ENCODE assay signal across 3 cellular contexts in the genomic region with DNA sequence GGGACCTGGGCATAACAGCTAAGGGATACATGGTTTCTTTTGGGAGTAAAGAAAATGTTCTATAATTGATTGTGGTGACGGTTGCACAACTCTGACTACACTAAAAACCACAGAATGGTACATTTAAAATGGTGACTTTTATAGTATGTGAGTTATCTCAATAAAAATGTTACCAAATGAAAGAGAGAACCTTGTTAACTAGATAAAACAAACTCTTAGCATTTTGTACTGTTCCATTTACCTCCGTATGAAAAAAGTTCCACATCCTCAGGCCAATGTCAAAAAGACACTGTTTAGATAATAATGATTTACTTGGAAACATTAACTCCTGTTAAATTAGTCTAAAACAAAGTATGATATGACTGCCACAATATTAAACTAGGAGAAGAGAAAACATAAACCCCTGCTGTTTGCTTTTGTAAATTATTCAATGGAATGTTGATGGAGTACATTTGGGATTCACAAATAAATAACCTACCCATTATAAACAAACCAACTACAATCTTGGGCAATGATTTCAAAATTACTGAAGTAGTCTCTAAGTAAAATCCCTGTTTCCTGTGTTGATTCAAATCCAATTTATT.
TF ChIP-seq lines count a peak whose summit lies in the region.

No MANE protein-coding gene starts in this region.

TF ChIP-seq in IMR-90, 13 proteins besides CTCF, POLR2A, EP300 and RAD21:
- TF ChIP-seq CEBPB (IDR thresholded peaks at IDR 0.05; ENCODE audit: low read depth, low read length): peak; percentile 91
- TF ChIP-seq BHLHE40 (IDR thresholded peaks at IDR 0.05; ENCODE audit: low read depth, low read length): no peak
- no peak for TF ChIP-seq NFE2L2 (IDR thresholded peaks at IDR 0.05; ENCODE audit: low read depth, low read length)

TF ChIP-seq in GM23338, 12 proteins besides CTCF, POLR2A, EP300 and RAD21:
- TF ChIP-seq EZH2 (IDR thresholded peaks at IDR 0.05; ENCODE audit: low read depth, unreplicated experiment): no peak
- no peak for TF ChIP-seq CREB1 (CRISPR knock-in tag; IDR thresholded peaks at IDR 0.05; ENCODE audit: low read depth)
- TF ChIP-seq, protein P1, sequence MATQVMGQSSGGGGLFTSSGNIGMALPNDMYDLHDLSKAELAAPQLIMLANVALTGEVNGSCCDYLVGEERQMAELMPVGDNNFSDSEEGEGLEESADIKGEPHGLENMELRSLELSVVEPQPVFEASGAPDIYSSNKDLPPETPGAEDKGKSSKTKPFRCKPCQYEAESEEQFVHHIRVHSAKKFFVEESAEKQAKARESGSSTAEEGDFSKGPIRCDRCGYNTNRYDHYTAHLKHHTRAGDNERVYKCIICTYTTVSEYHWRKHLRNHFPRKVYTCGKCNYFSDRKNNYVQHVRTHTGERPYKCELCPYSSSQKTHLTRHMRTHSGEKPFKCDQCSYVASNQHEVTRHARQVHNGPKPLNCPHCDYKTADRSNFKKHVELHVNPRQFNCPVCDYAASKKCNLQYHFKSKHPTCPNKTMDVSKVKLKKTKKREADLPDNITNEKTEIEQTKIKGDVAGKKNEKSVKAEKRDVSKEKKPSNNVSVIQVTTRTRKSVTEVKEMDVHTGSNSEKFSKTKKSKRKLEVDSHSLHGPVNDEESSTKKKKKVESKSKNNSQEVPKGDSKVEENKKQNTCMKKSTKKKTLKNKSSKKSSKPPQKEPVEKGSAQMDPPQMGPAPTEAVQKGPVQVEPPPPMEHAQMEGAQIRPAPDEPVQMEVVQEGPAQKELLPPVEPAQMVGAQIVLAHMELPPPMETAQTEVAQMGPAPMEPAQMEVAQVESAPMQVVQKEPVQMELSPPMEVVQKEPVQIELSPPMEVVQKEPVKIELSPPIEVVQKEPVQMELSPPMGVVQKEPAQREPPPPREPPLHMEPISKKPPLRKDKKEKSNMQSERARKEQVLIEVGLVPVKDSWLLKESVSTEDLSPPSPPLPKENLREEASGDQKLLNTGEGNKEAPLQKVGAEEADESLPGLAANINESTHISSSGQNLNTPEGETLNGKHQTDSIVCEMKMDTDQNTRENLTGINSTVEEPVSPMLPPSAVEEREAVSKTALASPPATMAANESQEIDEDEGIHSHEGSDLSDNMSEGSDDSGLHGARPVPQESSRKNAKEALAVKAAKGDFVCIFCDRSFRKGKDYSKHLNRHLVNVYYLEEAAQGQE (IDR thresholded peaks at IDR 0.05; ENCODE audit: unreplicated experiment): no peak
- no peak for TF ChIP-seq ZNF114 (CRISPR knock-in tag; IDR thresholded peaks at IDR 0.05)

TF ChIP-seq in WTC11, 78 proteins besides CTCF, POLR2A, EP300 and RAD21:
- TF ChIP-seq NR1H2 (CRISPR knock-in tag; IDR thresholded peaks at IDR 0.05): no peak
- TF ChIP-seq, protein P2, sequence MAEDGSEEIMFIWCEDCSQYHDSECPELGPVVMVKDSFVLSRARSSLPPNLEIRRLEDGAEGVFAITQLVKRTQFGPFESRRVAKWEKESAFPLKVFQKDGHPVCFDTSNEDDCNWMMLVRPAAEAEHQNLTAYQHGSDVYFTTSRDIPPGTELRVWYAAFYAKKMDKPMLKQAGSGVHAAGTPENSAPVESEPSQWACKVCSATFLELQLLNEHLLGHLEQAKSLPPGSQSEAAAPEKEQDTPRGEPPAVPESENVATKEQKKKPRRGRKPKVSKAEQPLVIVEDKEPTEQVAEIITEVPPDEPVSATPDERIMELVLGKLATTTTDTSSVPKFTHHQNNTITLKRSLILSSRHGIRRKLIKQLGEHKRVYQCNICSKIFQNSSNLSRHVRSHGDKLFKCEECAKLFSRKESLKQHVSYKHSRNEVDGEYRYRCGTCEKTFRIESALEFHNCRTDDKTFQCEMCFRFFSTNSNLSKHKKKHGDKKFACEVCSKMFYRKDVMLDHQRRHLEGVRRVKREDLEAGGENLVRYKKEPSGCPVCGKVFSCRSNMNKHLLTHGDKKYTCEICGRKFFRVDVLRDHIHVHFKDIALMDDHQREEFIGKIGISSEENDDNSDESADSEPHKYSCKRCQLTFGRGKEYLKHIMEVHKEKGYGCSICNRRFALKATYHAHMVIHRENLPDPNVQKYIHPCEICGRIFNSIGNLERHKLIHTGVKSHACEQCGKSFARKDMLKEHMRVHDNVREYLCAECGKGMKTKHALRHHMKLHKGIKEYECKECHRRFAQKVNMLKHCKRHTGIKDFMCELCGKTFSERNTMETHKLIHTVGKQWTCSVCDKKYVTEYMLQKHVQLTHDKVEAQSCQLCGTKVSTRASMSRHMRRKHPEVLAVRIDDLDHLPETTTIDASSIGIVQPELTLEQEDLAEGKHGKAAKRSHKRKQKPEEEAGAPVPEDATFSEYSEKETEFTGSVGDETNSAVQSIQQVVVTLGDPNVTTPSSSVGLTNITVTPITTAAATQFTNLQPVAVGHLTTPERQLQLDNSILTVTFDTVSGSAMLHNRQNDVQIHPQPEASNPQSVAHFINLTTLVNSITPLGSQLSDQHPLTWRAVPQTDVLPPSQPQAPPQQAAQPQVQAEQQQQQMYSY (CRISPR knock-in tag; IDR thresholded peaks at IDR 0.05): no peak
- TF ChIP-seq ZNF138 (CRISPR knock-in tag; conservative IDR thresholded peaks at IDR 0.05): no peak
- TF ChIP-seq CBFB (CRISPR knock-in tag; IDR thresholded peaks at IDR 0.05; ENCODE audit: low read depth): no peak
- TF ChIP-seq, protein P3, sequence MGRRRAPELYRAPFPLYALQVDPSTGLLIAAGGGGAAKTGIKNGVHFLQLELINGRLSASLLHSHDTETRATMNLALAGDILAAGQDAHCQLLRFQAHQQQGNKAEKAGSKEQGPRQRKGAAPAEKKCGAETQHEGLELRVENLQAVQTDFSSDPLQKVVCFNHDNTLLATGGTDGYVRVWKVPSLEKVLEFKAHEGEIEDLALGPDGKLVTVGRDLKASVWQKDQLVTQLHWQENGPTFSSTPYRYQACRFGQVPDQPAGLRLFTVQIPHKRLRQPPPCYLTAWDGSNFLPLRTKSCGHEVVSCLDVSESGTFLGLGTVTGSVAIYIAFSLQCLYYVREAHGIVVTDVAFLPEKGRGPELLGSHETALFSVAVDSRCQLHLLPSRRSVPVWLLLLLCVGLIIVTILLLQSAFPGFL (CRISPR knock-in tag; IDR thresholded peaks at IDR 0.05; ENCODE audit: borderline replicate concordance): no peak
- no peak for TF ChIP-seq MYBL2 (CRISPR knock-in tag; IDR thresholded peaks at IDR 0.05)
- TF ChIP-seq, protein P4, sequence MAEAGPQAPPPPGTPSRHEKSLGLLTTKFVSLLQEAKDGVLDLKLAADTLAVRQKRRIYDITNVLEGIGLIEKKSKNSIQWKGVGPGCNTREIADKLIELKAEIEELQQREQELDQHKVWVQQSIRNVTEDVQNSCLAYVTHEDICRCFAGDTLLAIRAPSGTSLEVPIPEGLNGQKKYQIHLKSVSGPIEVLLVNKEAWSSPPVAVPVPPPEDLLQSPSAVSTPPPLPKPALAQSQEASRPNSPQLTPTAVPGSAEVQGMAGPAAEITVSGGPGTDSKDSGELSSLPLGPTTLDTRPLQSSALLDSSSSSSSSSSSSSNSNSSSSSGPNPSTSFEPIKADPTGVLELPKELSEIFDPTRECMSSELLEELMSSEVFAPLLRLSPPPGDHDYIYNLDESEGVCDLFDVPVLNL (CRISPR knock-in tag; IDR thresholded peaks at IDR 0.05; ENCODE audit: borderline replicate concordance, low read depth): no peak
- no peak for TF ChIP-seq GABPB1 (CRISPR knock-in tag; IDR thresholded peaks at IDR 0.05)
- no peak for TF ChIP-seq ETV6 (CRISPR knock-in tag; IDR thresholded peaks at IDR 0.05)
- TF ChIP-seq, protein P5, sequence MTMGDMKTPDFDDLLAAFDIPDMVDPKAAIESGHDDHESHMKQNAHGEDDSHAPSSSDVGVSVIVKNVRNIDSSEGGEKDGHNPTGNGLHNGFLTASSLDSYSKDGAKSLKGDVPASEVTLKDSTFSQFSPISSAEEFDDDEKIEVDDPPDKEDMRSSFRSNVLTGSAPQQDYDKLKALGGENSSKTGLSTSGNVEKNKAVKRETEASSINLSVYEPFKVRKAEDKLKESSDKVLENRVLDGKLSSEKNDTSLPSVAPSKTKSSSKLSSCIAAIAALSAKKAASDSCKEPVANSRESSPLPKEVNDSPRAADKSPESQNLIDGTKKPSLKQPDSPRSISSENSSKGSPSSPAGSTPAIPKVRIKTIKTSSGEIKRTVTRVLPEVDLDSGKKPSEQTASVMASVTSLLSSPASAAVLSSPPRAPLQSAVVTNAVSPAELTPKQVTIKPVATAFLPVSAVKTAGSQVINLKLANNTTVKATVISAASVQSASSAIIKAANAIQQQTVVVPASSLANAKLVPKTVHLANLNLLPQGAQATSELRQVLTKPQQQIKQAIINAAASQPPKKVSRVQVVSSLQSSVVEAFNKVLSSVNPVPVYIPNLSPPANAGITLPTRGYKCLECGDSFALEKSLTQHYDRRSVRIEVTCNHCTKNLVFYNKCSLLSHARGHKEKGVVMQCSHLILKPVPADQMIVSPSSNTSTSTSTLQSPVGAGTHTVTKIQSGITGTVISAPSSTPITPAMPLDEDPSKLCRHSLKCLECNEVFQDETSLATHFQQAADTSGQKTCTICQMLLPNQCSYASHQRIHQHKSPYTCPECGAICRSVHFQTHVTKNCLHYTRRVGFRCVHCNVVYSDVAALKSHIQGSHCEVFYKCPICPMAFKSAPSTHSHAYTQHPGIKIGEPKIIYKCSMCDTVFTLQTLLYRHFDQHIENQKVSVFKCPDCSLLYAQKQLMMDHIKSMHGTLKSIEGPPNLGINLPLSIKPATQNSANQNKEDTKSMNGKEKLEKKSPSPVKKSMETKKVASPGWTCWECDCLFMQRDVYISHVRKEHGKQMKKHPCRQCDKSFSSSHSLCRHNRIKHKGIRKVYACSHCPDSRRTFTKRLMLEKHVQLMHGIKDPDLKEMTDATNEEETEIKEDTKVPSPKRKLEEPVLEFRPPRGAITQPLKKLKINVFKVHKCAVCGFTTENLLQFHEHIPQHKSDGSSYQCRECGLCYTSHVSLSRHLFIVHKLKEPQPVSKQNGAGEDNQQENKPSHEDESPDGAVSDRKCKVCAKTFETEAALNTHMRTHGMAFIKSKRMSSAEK (CRISPR knock-in tag; IDR thresholded peaks at IDR 0.05; ENCODE audit: borderline replicate concordance): no peak
- TF ChIP-seq, protein P6, sequence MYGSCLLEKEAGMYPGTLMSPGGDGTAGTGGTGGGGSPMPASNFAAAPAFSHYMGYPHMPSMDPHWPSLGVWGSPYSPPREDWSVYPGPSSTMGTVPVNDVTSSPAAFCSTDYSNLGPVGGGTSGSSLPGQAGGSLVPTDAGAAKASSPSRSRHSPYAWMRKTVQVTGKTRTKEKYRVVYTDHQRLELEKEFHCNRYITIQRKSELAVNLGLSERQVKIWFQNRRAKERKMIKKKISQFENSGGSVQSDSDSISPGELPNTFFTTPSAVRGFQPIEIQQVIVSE (CRISPR knock-in tag; IDR thresholded peaks at IDR 0.05; ENCODE audit: borderline replicate concordance): no peak
- no peak for TF ChIP-seq NFYB (CRISPR knock-in tag; conservative IDR thresholded peaks at IDR 0.05; ENCODE audit: low read depth)
- TF ChIP-seq, protein P7, sequence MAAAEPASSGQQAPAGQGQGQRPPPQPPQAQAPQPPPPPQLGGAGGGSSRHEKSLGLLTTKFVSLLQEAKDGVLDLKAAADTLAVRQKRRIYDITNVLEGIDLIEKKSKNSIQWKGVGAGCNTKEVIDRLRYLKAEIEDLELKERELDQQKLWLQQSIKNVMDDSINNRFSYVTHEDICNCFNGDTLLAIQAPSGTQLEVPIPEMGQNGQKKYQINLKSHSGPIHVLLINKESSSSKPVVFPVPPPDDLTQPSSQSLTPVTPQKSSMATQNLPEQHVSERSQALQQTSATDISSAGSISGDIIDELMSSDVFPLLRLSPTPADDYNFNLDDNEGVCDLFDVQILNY (CRISPR knock-in tag; IDR thresholded peaks at IDR 0.05): no peak
- no peak for TF ChIP-seq ZBTB21 (CRISPR knock-in tag; IDR thresholded peaks at IDR 0.05; ENCODE audit: borderline replicate concordance)
- TF ChIP-seq, protein P8, sequence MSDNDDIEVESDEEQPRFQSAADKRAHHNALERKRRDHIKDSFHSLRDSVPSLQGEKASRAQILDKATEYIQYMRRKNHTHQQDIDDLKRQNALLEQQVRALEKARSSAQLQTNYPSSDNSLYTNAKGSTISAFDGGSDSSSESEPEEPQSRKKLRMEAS (CRISPR knock-in tag; IDR thresholded peaks at IDR 0.05): no peak
- TF ChIP-seq ZNF219 (CRISPR knock-in tag; IDR thresholded peaks at IDR 0.05; ENCODE audit: borderline replicate concordance): no peak
